Comparison of ENCODE assay signal across 22 cellular contexts in genomic region chr6:111306104-111306888, GRCh38.
DNase-seq lines count a peak whose midpoint lies in the region; ATAC-seq and TF ChIP-seq lines count a peak whose summit lies in the region.
"Had no signal": no experiment of that assay in that cellular context is flagged by ENCODE, and none has a peak within 500 bp of the region (broad histone marks: within the 10 kb centered on the region; RNA-seq: fewer than 3 reads in every experiment).

No MANE protein-coding gene starts in this region.

- peaks cover 58% of the 10 kb centered on the region for H3K36me3 Mint-ChIP-seq in endodermal cell (ENCODE audit: low read depth)
- H3K36me3 Mint-ChIP-seq in memory B cell: peaks cover 28% of the 10 kb centered on the region

- H3K9me3 Mint-ChIP-seq in endodermal cell (peaks cover 14% of the 10 kb centered on the region), memory B cell (no peaks in the 10 kb centered on the region)
- H3K9me3 Mint-ChIP-seq: neural crest cell had no signal

- H3K4me3 Mint-ChIP-seq in endodermal cell (no peak overlapping the region), memory B cell (no peak overlapping the region)
- H3K4me3 Mint-ChIP-seq: activated naive CD4-positive, alpha-beta T cell treated with anti-CD3 and anti-CD28 coated beads, Interleukin-2, amount 50 U/mL, for 24 hours; neural crest cell had no signal

- H3K9ac ChIP-seq in PC-3 (ENCODE audit: low read length) (no peak overlapping the region), endodermal cell (ENCODE audit: extremely low read depth, low read length, poor library complexity, severe bottlenecking) (no peak overlapping the region)

- DNase-seq in AG09309 (ENCODE audit: low read depth) (no peak), PC-3 (peak; percentile 36), endodermal cell (peak; percentile 57), memory B cell (ENCODE audit: low spot score in 2 of 2) (no peak), HEK293T (ENCODE audit: extremely low spot score) (no peak), NCI-H1694 treated with DMSO at 0.1 percent for 48 hours (lab: John Stamatoyannopoulos, UW) (no peak), cerebellum (ENCODE audit: low spot score) (no peak), amniotic stem cell (lab: John Stamatoyannopoulos, UW) (no peak)
- DNase-seq: activated CD8-positive, alpha-beta memory T cell treated with anti-CD3 and anti-CD28 coated beads for 24 hours; activated T-cell treated with anti-CD3 and anti-CD28 coated beads, Interleukin-2, amount 50 U/mL, for 48 hours; glutamatergic neuron; KG1; left ventricle myocardium inferior; NCI-H146; NCI-H69; SHP77; stimulated activated CD4-positive, alpha-beta T cell treated with anti-CD3 and anti-CD28 coated beads, Interleukin-1b, Interleukin-23, amount 100 ng/mL, for 48 hours had no signal

- no peaks in the 10 kb centered on the region for H3K9me3 ChIP-seq in PC-3 (ENCODE audit: low read length)
- peaks cover 15% of the 10 kb centered on the region for H3K9me3 ChIP-seq in endodermal cell (ENCODE audit: control insufficient read depth, low read length)
- H3K9me3 ChIP-seq: suprapubic skin had no signal

- H3K27me3 ChIP-seq in PC-3 (ENCODE audit: low read length): no peaks in the 10 kb centered on the region
- no peaks in the 10 kb centered on the region for H3K27me3 ChIP-seq in endodermal cell (ENCODE audit: control insufficient read depth, insufficient read depth, low read length, poor library complexity, severe bottlenecking)
- H3K27me3 ChIP-seq: suprapubic skin, vagina had no signal

- H3K27ac ChIP-seq in PC-3 (ENCODE audit: low read length) (no peak overlapping the region), endodermal cell (ENCODE audit: low read depth, low read length) (no peak overlapping the region)
- H3K27ac ChIP-seq: left ventricle myocardium inferior, suprapubic skin, vagina had no signal

- H3K36me3 ChIP-seq in PC-3 (ENCODE audit: low read depth, low read length) (peaks cover 9% of the 10 kb centered on the region), endodermal cell (ENCODE audit: control insufficient read depth, insufficient read depth, low read length) (peaks cover 51% of the 10 kb centered on the region)

- TF ChIP-seq CTCF in AG09309 (IDR thresholded peaks at IDR 0.05; ENCODE audit: control insufficient read depth, insufficient read depth, low read depth, low read length, missing control alignments) (peak; percentile 4), PC-3 (conservative IDR thresholded peaks at IDR 0.05; ENCODE audit: low read depth, low read length) (no peak), endodermal cell (conservative IDR thresholded peaks at IDR 0.05) (no peak)

- ATAC-seq in PC-3 (no peak), memory B cell (ENCODE audit: low read depth) (no peak)

- no peaks in the 10 kb centered on the region for H3K27me3 Mint-ChIP-seq in endodermal cell (ENCODE audit: insufficient read depth)
- no peaks in the 10 kb centered on the region for H3K27me3 Mint-ChIP-seq in memory B cell
- H3K27me3 Mint-ChIP-seq: activated naive CD4-positive, alpha-beta T cell treated with anti-CD3 and anti-CD28 coated beads, Interleukin-2, amount 50 U/mL, for 24 hours; progenitor cell of endocrine pancreas had no signal

- no peaks in the 10 kb centered on the region for H3K79me2 ChIP-seq in PC-3 (ENCODE audit: low read length)

- no peaks in the 10 kb centered on the region for H3F3A ChIP-seq in PC-3 (ENCODE audit: low read length, unreplicated experiment)

- POLR2A ChIA-PET in PC-3 (lab: Charles Lee; ENCODE audit: unreplicated experiment): no interaction called here
- POLR2A ChIA-PET in HEK293T (lab: Yijun Ruan, JAX): no interaction called here

- BruUV-seq in PC-3 (replicated peaks; lab: Mats Ljungman, UMichigan): no TSS peak

- H3K4me3 ChIP-seq in AG09309 (ENCODE audit: control insufficient read depth, low read depth, low read length) (no peak overlapping the region), PC-3 (ENCODE audit: low read length) (no peak overlapping the region), endodermal cell (ENCODE audit: low read length) (no peak overlapping the region)
- H3K4me3 ChIP-seq: left ventricle myocardium inferior, suprapubic skin, vagina had no signal

- intact Hi-C loops in PC-3 (cut with micrococcal nuclease): no loop called here

- H3K4me2 ChIP-seq in PC-3 (ENCODE audit: low read length): no peak overlapping the region

- no peaks in the 10 kb centered on the region for H3K9me2 ChIP-seq in PC-3 (replicated peaks; ENCODE audit: low read length)

- no peaks in the 10 kb centered on the region for H3K4me1 Mint-ChIP-seq in endodermal cell
- no peaks in the 10 kb centered on the region for H3K4me1 Mint-ChIP-seq in memory B cell
- H3K4me1 Mint-ChIP-seq: neural crest cell had no signal

- H3K27ac Mint-ChIP-seq in endodermal cell (no peak overlapping the region), memory B cell (peak overlapping the region; percentile 10)
- H3K27ac Mint-ChIP-seq: activated naive CD4-positive, alpha-beta T cell treated with anti-CD3 and anti-CD28 coated beads, Interleukin-2, amount 50 U/mL, for 24 hours; progenitor cell of endocrine pancreas had no signal

- CTCF ChIA-PET in PC-3 (lab: Charles Lee): no interaction called here
- CTCF ChIA-PET in HEK293T (lab: Yijun Ruan, JAX): no interaction called here

- no peaks in the 10 kb centered on the region for H4K20me1 ChIP-seq in PC-3 (ENCODE audit: low read length)

- H3K4me1 ChIP-seq in PC-3 (ENCODE audit: insufficient read depth, low read length) (peaks cover 5% of the 10 kb centered on the region; the same call in 1 of the 2 replicates), endodermal cell (ENCODE audit: control insufficient read depth, insufficient read depth, low read length) (no peaks in the 10 kb centered on the region)
- H3K4me1 ChIP-seq: suprapubic skin, vagina had no signal

- 87 to 95% methylated on average over 6 to 8 of the region's 8 CpGs for WGBS in endodermal cell (ENCODE audit: insufficient coverage in 1 of 2, insufficient read length in 1 of 2), 2 experiments

- H2AFZ ChIP-seq in PC-3 (ENCODE audit: low read length): no peak overlapping the region

TF ChIP-seq in HEK293T, 16 proteins besides CTCF, POLR2A, EP300 and RAD21:
- TF ChIP-seq ARNT (IDR thresholded peaks at IDR 0.05) (no peak), ZNF384 (IDR thresholded peaks at IDR 0.05) (no peak), FOXK2 (IDR thresholded peaks at IDR 0.05) (no peak), ELF4 (IDR thresholded peaks at IDR 0.05) (no peak), LEF1 (IDR thresholded peaks at IDR 0.05; ENCODE audit: borderline replicate concordance) (no peak)

Comparison
In these comparisons a context has a peak if more than half of its experiments do, and no peak if none do; other contexts are left out.
1. DNase-seq: peak in PC-3 (single experiment) and endodermal cell (single experiment); none in AG09309 (single experiment), memory B cell (0 of 2), HEK293T (single experiment), NCI-H1694 treated with DMSO at 0.1 percent for 48 hours (single experiment), cerebellum (single experiment) and amniotic stem cell (single experiment).